1 cellular context compared by ENCODE assay signal in genomic region chr19:57814505-57815246, GRCh38.
TF ChIP-seq lines count a peak whose summit lies in the region.

Gene ZNF552, minus strand, starts transcription at chr19:57814913. Its CDS starts 170 bp downstream, at chr19:57814743.

TF ChIP-seq in K562, 482 proteins besides CTCF, POLR2A, EP300 and RAD21 (continued from another document):
- TF ChIP-seq, protein P1, sequence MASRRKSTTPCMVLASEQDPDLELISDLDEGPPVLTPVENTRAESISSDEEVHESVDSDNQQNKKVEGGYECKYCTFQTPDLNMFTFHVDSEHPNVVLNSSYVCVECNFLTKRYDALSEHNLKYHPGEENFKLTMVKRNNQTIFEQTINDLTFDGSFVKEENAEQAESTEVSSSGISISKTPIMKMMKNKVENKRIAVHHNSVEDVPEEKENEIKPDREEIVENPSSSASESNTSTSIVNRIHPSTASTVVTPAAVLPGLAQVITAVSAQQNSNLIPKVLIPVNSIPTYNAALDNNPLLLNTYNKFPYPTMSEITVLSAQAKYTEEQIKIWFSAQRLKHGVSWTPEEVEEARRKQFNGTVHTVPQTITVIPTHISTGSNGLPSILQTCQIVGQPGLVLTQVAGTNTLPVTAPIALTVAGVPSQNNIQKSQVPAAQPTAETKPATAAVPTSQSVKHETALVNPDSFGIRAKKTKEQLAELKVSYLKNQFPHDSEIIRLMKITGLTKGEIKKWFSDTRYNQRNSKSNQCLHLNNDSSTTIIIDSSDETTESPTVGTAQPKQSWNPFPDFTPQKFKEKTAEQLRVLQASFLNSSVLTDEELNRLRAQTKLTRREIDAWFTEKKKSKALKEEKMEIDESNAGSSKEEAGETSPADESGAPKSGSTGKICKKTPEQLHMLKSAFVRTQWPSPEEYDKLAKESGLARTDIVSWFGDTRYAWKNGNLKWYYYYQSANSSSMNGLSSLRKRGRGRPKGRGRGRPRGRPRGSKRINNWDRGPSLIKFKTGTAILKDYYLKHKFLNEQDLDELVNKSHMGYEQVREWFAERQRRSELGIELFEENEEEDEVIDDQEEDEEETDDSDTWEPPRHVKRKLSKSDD (conservative IDR thresholded peaks at IDR 0.05; ENCODE audit: low read length), result no peak
